1 cellular context compared by ENCODE assay signal in genomic region chr16:74984670-74985411, GRCh38.
TF ChIP-seq lines count a peak whose summit lies in the region.

WDR59 (minus strand) TSS chr16:74985123; CDS start chr16:74985017, 106 bp downstream.

TF ChIP-seq in HepG2, 621 proteins besides CTCF, POLR2A, EP300 and RAD21 (continued from another document and continues in another):
- TF ChIP-seq, protein P1, sequence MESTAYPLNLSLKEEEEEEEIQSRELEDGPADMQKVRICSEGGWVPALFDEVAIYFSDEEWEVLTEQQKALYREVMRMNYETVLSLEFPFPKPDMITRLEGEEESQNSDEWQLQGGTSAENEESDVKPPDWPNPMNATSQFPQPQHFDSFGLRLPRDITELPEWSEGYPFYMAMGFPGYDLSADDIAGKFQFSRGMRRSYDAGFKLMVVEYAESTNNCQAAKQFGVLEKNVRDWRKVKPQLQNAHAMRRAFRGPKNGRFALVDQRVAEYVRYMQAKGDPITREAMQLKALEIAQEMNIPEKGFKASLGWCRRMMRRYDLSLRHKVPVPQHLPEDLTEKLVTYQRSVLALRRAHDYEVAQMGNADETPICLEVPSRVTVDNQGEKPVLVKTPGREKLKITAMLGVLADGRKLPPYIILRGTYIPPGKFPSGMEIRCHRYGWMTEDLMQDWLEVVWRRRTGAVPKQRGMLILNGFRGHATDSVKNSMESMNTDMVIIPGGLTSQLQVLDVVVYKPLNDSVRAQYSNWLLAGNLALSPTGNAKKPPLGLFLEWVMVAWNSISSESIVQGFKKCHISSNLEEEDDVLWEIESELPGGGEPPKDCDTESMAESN (CRISPR knock-in tag; conservative IDR thresholded peaks at IDR 0.05), result peak; percentile 34; the same call in 1 of the 2 replicates
- peak; percentile 88 for TF ChIP-seq DRAP1 (CRISPR knock-in tag; IDR thresholded peaks at IDR 0.05)
- TF ChIP-seq ZSCAN29 (CRISPR knock-in tag; conservative IDR thresholded peaks at IDR 0.05), result peak; percentile 99
- TF ChIP-seq, protein P2, sequence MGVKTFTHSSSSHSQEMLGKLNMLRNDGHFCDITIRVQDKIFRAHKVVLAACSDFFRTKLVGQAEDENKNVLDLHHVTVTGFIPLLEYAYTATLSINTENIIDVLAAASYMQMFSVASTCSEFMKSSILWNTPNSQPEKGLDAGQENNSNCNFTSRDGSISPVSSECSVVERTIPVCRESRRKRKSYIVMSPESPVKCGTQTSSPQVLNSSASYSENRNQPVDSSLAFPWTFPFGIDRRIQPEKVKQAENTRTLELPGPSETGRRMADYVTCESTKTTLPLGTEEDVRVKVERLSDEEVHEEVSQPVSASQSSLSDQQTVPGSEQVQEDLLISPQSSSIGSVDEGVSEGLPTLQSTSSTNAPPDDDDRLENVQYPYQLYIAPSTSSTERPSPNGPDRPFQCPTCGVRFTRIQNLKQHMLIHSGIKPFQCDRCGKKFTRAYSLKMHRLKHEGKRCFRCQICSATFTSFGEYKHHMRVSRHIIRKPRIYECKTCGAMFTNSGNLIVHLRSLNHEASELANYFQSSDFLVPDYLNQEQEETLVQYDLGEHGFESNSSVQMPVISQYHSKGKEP (CRISPR knock-in tag; IDR thresholded peaks at IDR 0.05), result 0 out of 2 replicates have a peak, but pooled peaks have one; percentile 70
- TF ChIP-seq YEATS2 (CRISPR knock-in tag; IDR thresholded peaks at IDR 0.05; ENCODE audit: borderline replicate concordance), result peak; percentile 71; the same call in 1 of the 2 replicates
- TF ChIP-seq RELA (CRISPR knock-in tag; IDR thresholded peaks at IDR 0.05), result 0 out of 2 replicates have a peak, but pooled peaks have one; percentile 69
- TF ChIP-seq ZBTB7A (CRISPR knock-in tag; IDR thresholded peaks at IDR 0.05), result peak; percentile 99
- TF ChIP-seq TSC22D2 (CRISPR knock-in tag; IDR thresholded peaks at IDR 0.05; ENCODE audit: borderline replicate concordance), result no peak
- 0 out of 2 replicates have a peak, but pooled peaks have one; percentile 17 for TF ChIP-seq ZNF124 (CRISPR knock-in tag; IDR thresholded peaks at IDR 0.05)
- TF ChIP-seq RBAK (CRISPR knock-in tag; IDR thresholded peaks at IDR 0.05), result no peak
- TF ChIP-seq, protein P3, sequence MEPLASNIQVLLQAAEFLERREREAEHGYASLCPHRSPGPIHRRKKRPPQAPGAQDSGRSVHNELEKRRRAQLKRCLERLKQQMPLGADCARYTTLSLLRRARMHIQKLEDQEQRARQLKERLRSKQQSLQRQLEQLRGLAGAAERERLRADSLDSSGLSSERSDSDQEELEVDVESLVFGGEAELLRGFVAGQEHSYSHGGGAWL (CRISPR knock-in tag; IDR thresholded peaks at IDR 0.05), result peak; percentile 85
- TF ChIP-seq ZNF878 (CRISPR knock-in tag; IDR thresholded peaks at IDR 0.05), result no peak
- no peak for TF ChIP-seq HMG20A (CRISPR knock-in tag; IDR thresholded peaks at IDR 0.05; ENCODE audit: borderline replicate concordance)
- 0 out of 2 replicates have a peak, but pooled peaks have one; percentile 14 for TF ChIP-seq REL (CRISPR knock-in tag; conservative IDR thresholded peaks at IDR 0.05)
- TF ChIP-seq THRA (CRISPR knock-in tag; IDR thresholded peaks at IDR 0.05; ENCODE audit: borderline replicate concordance), result peak; percentile 43; the same call in 1 of the 2 replicates
- peak; percentile 65; the same call in 1 of the 2 replicates for TF ChIP-seq GATA4 (IDR thresholded peaks at IDR 0.05; ENCODE audit: borderline replicate concordance, low read depth)
- no peak for TF ChIP-seq ZSCAN12 (CRISPR knock-in tag; IDR thresholded peaks at IDR 0.05)
- peak; percentile 89 for TF ChIP-seq ZBTB46 (CRISPR knock-in tag; IDR thresholded peaks at IDR 0.05; ENCODE audit: borderline replicate concordance)
- TF ChIP-seq, protein P4, sequence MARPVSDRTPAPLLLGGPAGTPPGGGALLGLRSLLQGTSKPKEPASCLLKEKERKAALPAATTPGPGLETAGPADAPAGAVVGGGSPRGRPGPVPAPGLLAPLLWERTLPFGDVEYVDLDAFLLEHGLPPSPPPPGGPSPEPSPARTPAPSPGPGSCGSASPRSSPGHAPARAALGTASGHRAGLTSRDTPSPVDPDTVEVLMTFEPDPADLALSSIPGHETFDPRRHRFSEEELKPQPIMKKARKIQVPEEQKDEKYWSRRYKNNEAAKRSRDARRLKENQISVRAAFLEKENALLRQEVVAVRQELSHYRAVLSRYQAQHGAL (CRISPR knock-in tag; IDR thresholded peaks at IDR 0.05; ENCODE audit: not compliant biosample characterization), result no peak
- no peak; the same call in 1 of the 2 replicates for TF ChIP-seq ZNF703 (CRISPR knock-in tag; IDR thresholded peaks at IDR 0.05; ENCODE audit: borderline replicate concordance)
- TF ChIP-seq ZNF768 (CRISPR knock-in tag; IDR thresholded peaks at IDR 0.05), result peak; percentile 70
- no peak for TF ChIP-seq RBM39 (IDR thresholded peaks at IDR 0.05; ENCODE audit: low read depth, low read length, poor library complexity, severe bottlenecking)
- TF ChIP-seq, protein P5, sequence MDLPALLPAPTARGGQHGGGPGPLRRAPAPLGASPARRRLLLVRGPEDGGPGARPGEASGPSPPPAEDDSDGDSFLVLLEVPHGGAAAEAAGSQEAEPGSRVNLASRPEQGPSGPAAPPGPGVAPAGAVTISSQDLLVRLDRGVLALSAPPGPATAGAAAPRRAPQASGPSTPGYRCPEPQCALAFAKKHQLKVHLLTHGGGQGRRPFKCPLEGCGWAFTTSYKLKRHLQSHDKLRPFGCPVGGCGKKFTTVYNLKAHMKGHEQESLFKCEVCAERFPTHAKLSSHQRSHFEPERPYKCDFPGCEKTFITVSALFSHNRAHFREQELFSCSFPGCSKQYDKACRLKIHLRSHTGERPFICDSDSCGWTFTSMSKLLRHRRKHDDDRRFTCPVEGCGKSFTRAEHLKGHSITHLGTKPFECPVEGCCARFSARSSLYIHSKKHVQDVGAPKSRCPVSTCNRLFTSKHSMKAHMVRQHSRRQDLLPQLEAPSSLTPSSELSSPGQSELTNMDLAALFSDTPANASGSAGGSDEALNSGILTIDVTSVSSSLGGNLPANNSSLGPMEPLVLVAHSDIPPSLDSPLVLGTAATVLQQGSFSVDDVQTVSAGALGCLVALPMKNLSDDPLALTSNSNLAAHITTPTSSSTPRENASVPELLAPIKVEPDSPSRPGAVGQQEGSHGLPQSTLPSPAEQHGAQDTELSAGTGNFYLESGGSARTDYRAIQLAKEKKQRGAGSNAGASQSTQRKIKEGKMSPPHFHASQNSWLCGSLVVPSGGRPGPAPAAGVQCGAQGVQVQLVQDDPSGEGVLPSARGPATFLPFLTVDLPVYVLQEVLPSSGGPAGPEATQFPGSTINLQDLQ (CRISPR knock-in tag; IDR thresholded peaks at IDR 0.05), result peak; percentile 8; the same call in 1 of the 2 replicates
- TF ChIP-seq, protein P6, sequence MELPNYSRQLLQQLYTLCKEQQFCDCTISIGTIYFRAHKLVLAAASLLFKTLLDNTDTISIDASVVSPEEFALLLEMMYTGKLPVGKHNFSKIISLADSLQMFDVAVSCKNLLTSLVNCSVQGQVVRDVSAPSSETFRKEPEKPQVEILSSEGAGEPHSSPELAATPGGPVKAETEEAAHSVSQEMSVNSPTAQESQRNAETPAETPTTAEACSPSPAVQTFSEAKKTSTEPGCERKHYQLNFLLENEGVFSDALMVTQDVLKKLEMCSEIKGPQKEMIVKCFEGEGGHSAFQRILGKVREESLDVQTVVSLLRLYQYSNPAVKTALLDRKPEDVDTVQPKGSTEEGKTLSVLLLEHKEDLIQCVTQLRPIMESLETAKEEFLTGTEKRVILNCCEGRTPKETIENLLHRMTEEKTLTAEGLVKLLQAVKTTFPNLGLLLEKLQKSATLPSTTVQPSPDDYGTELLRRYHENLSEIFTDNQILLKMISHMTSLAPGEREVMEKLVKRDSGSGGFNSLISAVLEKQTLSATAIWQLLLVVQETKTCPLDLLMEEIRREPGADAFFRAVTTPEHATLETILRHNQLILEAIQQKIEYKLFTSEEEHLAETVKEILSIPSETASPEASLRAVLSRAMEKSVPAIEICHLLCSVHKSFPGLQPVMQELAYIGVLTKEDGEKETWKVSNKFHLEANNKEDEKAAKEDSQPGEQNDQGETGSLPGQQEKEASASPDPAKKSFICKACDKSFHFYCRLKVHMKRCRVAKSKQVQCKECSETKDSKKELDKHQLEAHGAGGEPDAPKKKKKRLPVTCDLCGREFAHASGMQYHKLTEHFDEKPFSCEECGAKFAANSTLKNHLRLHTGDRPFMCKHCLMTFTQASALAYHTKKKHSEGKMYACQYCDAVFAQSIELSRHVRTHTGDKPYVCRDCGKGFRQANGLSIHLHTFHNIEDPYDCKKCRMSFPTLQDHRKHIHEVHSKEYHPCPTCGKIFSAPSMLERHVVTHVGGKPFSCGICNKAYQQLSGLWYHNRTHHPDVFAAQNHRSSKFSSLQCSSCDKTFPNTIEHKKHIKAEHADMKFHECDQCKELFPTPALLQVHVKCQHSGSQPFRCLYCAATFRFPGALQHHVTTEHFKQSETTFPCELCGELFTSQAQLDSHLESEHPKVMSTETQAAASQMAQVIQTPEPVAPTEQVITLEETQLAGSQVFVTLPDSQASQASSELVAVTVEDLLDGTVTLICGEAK (IDR thresholded peaks at IDR 0.05), result no peak
- TF ChIP-seq, protein P6 (CRISPR knock-in tag; IDR thresholded peaks at IDR 0.05), result peak; percentile 10; the same call in 1 of the 2 replicates
- peak; percentile 50; the same call in 1 of the 2 replicates for TF ChIP-seq ZC3H4 (CRISPR knock-in tag; IDR thresholded peaks at IDR 0.05; ENCODE audit: borderline replicate concordance)
- peak; percentile 12 to 87; a peak in 2 of 4 replicates for TF ChIP-seq KLF16 (CRISPR knock-in tag; IDR thresholded peaks at IDR 0.05)
- peak; percentile 65 for TF ChIP-seq FOXP4 (CRISPR knock-in tag; IDR thresholded peaks at IDR 0.05)
- TF ChIP-seq, protein P7, sequence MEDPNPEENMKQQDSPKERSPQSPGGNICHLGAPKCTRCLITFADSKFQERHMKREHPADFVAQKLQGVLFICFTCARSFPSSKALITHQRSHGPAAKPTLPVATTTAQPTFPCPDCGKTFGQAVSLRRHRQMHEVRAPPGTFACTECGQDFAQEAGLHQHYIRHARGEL (CRISPR knock-in tag; IDR thresholded peaks at IDR 0.05), result no peak
- TF ChIP-seq SNAI1 (CRISPR knock-in tag; IDR thresholded peaks at IDR 0.05; ENCODE audit: borderline replicate concordance), result no peak
